Comparison of ENCODE assay signal across 10 cellular contexts in genomic region chr16:57316390-57317017, GRCh38. TPM values are rescaled to one million over a fixed set of nuclear protein-coding genes. Genes with fewer than 3 reads are reported as not detected.
A peak's percentile ranks its signal among the peaks of the same experiment; 100 is the strongest.
DNase-seq lines count a peak whose midpoint lies in the region; ATAC-seq and TF ChIP-seq lines count a peak whose summit lies in the region.
"Had no signal": no experiment of that assay in that cellular context is flagged by ENCODE, and none has a peak within 500 bp of the region (broad histone marks: within the 10 kb centered on the region; RNA-seq: fewer than 3 reads in every experiment).

No MANE protein-coding gene starts in this region.

- peak overlapping the region; percentile 70 for H3K9ac ChIP-seq in adipocyte (ENCODE audit: low read length)

- DNase-seq in GM04503 (ENCODE audit: low read depth) = peak; percentile 59
- DNase-seq in adipocyte (ENCODE audit: low read depth) = peak; percentile 90
- DNase-seq in left cardiac atrium = peak; percentile 65
- peak; percentile 66 for DNase-seq in skeletal muscle cell (ENCODE audit: low read depth)
- no peak for DNase-seq in erythroblast (lab: John Stamatoyannopoulos, UW)
- no peak for DNase-seq in MV-4-11 (lab: John Stamatoyannopoulos, UW)
- no peak for DNase-seq in DMS114 treated with DMSO at 0.1 percent for 48 hours (lab: John Stamatoyannopoulos, UW; ENCODE audit: unreplicated experiment)
- DNase-seq: activated gamma-delta T cell had no signal

- no peak for TF ChIP-seq POLR2A in erythroblast (IDR thresholded peaks at IDR 0.05; ENCODE audit: low read length)
- no peak for TF ChIP-seq POLR2A in GM18505 (IDR thresholded peaks at IDR 0.05; ENCODE audit: borderline replicate concordance, extremely low read depth, insufficient read depth, insufficient read length)

- intact Hi-C loops in left cardiac atrium (cut with DNase I) = no loop called here

- peaks cover 32% of the 10 kb centered on the region for H3K4me1 ChIP-seq in adipocyte (ENCODE audit: control insufficient read depth, insufficient read depth, low read length)

- peaks cover 7% of the 10 kb centered on the region for H3K27me3 ChIP-seq in adipocyte (replicated peaks; ENCODE audit: control insufficient read depth, insufficient read depth, low read length)

- no peaks in the 10 kb centered on the region for H3K9me3 ChIP-seq in adipocyte (ENCODE audit: control insufficient read depth, low read length)

- peak overlapping the region; percentile 49 for H3K4me3 ChIP-seq in adipocyte (ENCODE audit: low read length)
- no peak overlapping the region for H3K4me3 ChIP-seq in skeletal muscle cell (ENCODE audit: low read depth, low read length)

- ATAC-seq in left cardiac atrium (peak; percentile 66 to 90), GM18505 (IDR thresholded peaks at IDR 0.05; ENCODE audit: unreplicated experiment) (no peak)

- H3K36me3 ChIP-seq in adipocyte (ENCODE audit: control insufficient read depth, insufficient read depth, low read length, severe bottlenecking) = no peaks in the 10 kb centered on the region

RNA-seq across cellular contexts. Expression of gene PLLP, which starts 32.0 kb away (rescaled TPM):
- 1 to 10 TPM; 5.0 to 8.2 TPM for total RNA-seq in left cardiac atrium

RNA-seq across cellular contexts. Expression of gene CCL22, which starts 42.1 kb away (rescaled TPM):
- under 1 TPM; 0.06 to 0.10 TPM for total RNA-seq in left cardiac atrium
- total RNA-seq: SK-MEL-5 had no signal

RNA-seq across cellular contexts. Expression of gene CX3CL1, which starts 55.8 kb away (rescaled TPM):
- 10 to 100 TPM; 13.7 to 23.2 TPM for total RNA-seq in left cardiac atrium

Comparison
In these comparisons a context has a peak if more than half of its experiments do, and no peak if none do; other contexts are left out.
1. DNase-seq: peak in GM04503 (single experiment), adipocyte (single experiment), left cardiac atrium (single experiment) and skeletal muscle cell (single experiment); none in erythroblast (0 of 2), MV-4-11 (single experiment) and DMS114 treated with DMSO at 0.1 percent for 48 hours (single experiment).